Comparison of ENCODE assay signal across 31 cellular contexts in the genomic region with DNA sequence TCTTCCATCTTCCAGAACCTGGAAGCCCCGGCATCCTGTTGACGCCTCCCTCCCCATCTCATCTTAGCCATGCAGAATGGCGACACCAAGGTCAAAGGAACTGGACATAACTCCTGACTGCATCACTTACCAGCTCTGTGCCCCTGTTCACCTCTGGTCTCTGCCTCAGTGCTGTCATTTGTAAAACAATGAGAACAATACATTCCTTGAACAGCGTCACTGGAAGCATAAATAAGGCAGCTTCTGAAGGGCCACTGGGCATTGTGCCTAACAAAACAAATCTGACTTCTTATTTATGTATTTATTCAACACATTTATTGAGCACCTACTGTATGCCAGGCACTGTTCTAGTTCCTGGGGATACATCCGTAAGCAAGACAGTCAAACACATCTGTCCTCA.
DNase-seq lines count a peak whose midpoint lies in the region; ATAC-seq and TF ChIP-seq lines count a peak whose summit lies in the region.
"Had no signal": no experiment of that assay in that cellular context is flagged by ENCODE, and none has a peak within 500 bp of the region (broad histone marks: within the 10 kb centered on the region; RNA-seq: fewer than 3 reads in every experiment).

No MANE protein-coding gene starts in this region.

- intact Hi-C loops in heart right ventricle (cut with DNase I) (loop anchor here in 1 of 10 donors (10.0 kb wide), 1 partner anchor 112 kb away; no protein-coding TSS in a partner anchor), cardiac septum (cut with DNase I) (no loop called here), PC-9 (cut with micrococcal nuclease; ENCODE audit: unreplicated experiment) (no loop called here)

- DNase-seq in heart right ventricle (peak in 1 of 2 donors; percentile 16), cardiac septum (ENCODE audit: low spot score) (no peak), brain microvascular endothelial cell (peak; percentile 55), immature natural killer cell (no peak), pulmonary artery endothelial cell (ENCODE audit: low read depth, low spot score) (peak; percentile 74), PC-9 (no peak), DMS114 treated with DMSO at 0.1 percent for 48 hours (lab: John Stamatoyannopoulos, UW; ENCODE audit: unreplicated experiment) (no peak), smooth muscle cell (lab: John Stamatoyannopoulos, UW; ENCODE audit: unreplicated experiment) (no peak)
- DNase-seq: activated CD4-positive, alpha-beta memory T cell treated with anti-CD3 and anti-CD28 coated beads for 36 hours; activated CD8-positive, alpha-beta memory T cell treated with anti-CD3 and anti-CD28 coated beads, Interleukin-2, amount 50 U/mL, for 48 hours; activated effector memory CD4-positive, alpha-beta T cell treated with Interleukin-2 at 50 U/mL for 16 hours; activated naive CD8-positive, alpha-beta T cell treated with anti-CD3 and anti-CD28 coated beads for 36 hours; CD4-positive, alpha-beta T cell; DMS 273 treated with DMSO at 0.1 percent for 48 hours; gastrocnemius medialis; hypothalamus; KBM-7; midbrain; MM.1S; naive thymus-derived CD4-positive, alpha-beta T cell; NCI-H1417; NCI-H446; NCI-H774; small intestine; stimulated activated CD4-positive, alpha-beta T cell treated with anti-CD3 and anti-CD28 coated beads, Interleukin-1b, Interleukin-23, amount 100 ng/mL, for 48 hours; tibial artery had no signal

- peaks cover 0 to 3% (median 2%) of the 10 kb centered on the region in 6 donors for H3K9me3 Mint-ChIP-seq in immature natural killer cell
- H3K9me3 Mint-ChIP-seq: activated CD4-positive, alpha-beta memory T cell treated with anti-CD3 and anti-CD28 coated beads for 36 hours; activated naive CD8-positive, alpha-beta T cell treated with anti-CD3 and anti-CD28 coated beads for 36 hours; CD4-positive, alpha-beta T cell had no signal

- peaks cover 2 to 17% (median 7%) of the 10 kb centered on the region in 3 donors for H3K27me3 Mint-ChIP-seq in immature natural killer cell (ENCODE audit: low read depth in 3 of 3)
- H3K27me3 Mint-ChIP-seq: activated CD4-positive, alpha-beta memory T cell treated with anti-CD3 and anti-CD28 coated beads for 36 hours; activated naive CD8-positive, alpha-beta T cell treated with anti-CD3 and anti-CD28 coated beads for 36 hours; CD4-positive, alpha-beta T cell; naive thymus-derived CD4-positive, alpha-beta T cell had no signal

- H3F3A ChIP-seq in PC-9 (ENCODE audit: insufficient read depth, low read depth): no peaks in the 10 kb centered on the region
- peaks cover 11% of the 10 kb centered on the region for H3F3A ChIP-seq in smooth muscle cell (ENCODE audit: low read depth)

- H3K27ac Mint-ChIP-seq in immature natural killer cell: peak overlapping the region; percentile 80 to 94 (median 93)
- H3K27ac Mint-ChIP-seq: activated CD4-positive, alpha-beta memory T cell treated with anti-CD3 and anti-CD28 coated beads for 36 hours; activated naive CD8-positive, alpha-beta T cell treated with anti-CD3 and anti-CD28 coated beads for 36 hours had no signal

- CTCF ChIA-PET in PC-9 (lab: Charles Lee): no interaction called here

- H3K4me1 ChIP-seq in heart right ventricle (peaks cover 0 to 26% (median 11%) of the 10 kb centered on the region in 9 donors), PC-9 (replicated peaks; ENCODE audit: insufficient read depth) (no peaks in the 10 kb centered on the region), smooth muscle cell (ENCODE audit: low read depth) (peaks cover 9% of the 10 kb centered on the region)

- POLR2A ChIA-PET in PC-9 (lab: Charles Lee; ENCODE audit: unreplicated experiment): no interaction called here

- BruUV-seq in PC-9 (replicated peaks; lab: Mats Ljungman, UMichigan): no TSS peak

- in situ Hi-C loops in brain microvascular endothelial cell (cut with HindIII; ENCODE audit: low pct_ligation_motif_present, low sequenced_read_pairs): no loop called here

- no peaks in the 10 kb centered on the region for H3K36me3 ChIP-seq in heart right ventricle
- no peaks in the 10 kb centered on the region for H3K36me3 ChIP-seq in brain microvascular endothelial cell (replicated peaks)
- no peaks in the 10 kb centered on the region for H3K36me3 ChIP-seq in PC-9 (ENCODE audit: low read depth)
- H3K36me3 ChIP-seq in smooth muscle cell (ENCODE audit: low read depth): no peaks in the 10 kb centered on the region
- H3K36me3 ChIP-seq: ascending aorta, gastrocnemius medialis, tibial artery had no signal

- no peaks in the 10 kb centered on the region for H3K9me3 ChIP-seq in heart right ventricle
- H3K9me3 ChIP-seq in PC-9 (ENCODE audit: insufficient read depth, low read depth): no peaks in the 10 kb centered on the region
- H3K9me3 ChIP-seq in smooth muscle cell (replicated peaks; ENCODE audit: low read depth): no peaks in the 10 kb centered on the region
- H3K9me3 ChIP-seq: ascending aorta, gastrocnemius medialis, tibial artery had no signal

- no peaks in the 10 kb centered on the region for H4K20me1 ChIP-seq in PC-9 (ENCODE audit: insufficient read depth)
- no peaks in the 10 kb centered on the region for H4K20me1 ChIP-seq in smooth muscle cell (ENCODE audit: low read depth)

- ATAC-seq in heart right ventricle: peak in 6 of 8 donors; percentile 31 to 92 (median 48)
- ATAC-seq: activated CD4-positive, CD25-positive, alpha-beta regulatory T cell treated with anti-CD3 and anti-CD28 coated beads, Interleukin-2, amount 50 U/mL, for 24 hours; gastrocnemius medialis; HCT116; naive thymus-derived CD4-positive, alpha-beta T cell had no signal

- whole genome bisulfite sequencing in heart right ventricle, 2 donors: 35 to 37% methylated on average over 5 of the region's 5 CpGs
- 70% methylated on average over 5 of the region's 5 CpGs for WGBS in smooth muscle cell (ENCODE audit: low lambda C conversion rate)

- H3K27ac ChIP-seq in heart right ventricle (peak overlapping the region in 2 of 10 donors; percentile 1 to 51), brain microvascular endothelial cell (no peak overlapping the region), PC-9 (no peak overlapping the region), smooth muscle cell (ENCODE audit: low read depth) (no peak overlapping the region)
- H3K27ac ChIP-seq: ascending aorta, gastrocnemius medialis, RWPE1, SK-N-MC, tibial artery had no signal

- no peaks in the 10 kb centered on the region for H3K27me3 ChIP-seq in heart right ventricle
- H3K27me3 ChIP-seq in brain microvascular endothelial cell (replicated peaks): no peaks in the 10 kb centered on the region
- no peaks in the 10 kb centered on the region for H3K27me3 ChIP-seq in PC-9 (ENCODE audit: insufficient read depth, low read depth)
- no peaks in the 10 kb centered on the region for H3K27me3 ChIP-seq in smooth muscle cell (ENCODE audit: low read depth)
- H3K27me3 ChIP-seq: ascending aorta, gastrocnemius medialis, tibial artery had no signal

- H3K4me2 ChIP-seq in PC-9: no peak overlapping the region
- no peak overlapping the region for H3K4me2 ChIP-seq in smooth muscle cell

- peak overlapping the region; percentile 36 to 64 (median 41) for H3K4me3 Mint-ChIP-seq in immature natural killer cell
- H3K4me3 Mint-ChIP-seq: activated CD4-positive, alpha-beta memory T cell treated with anti-CD3 and anti-CD28 coated beads for 36 hours; activated naive CD8-positive, alpha-beta T cell treated with anti-CD3 and anti-CD28 coated beads for 36 hours; CD4-positive, alpha-beta T cell had no signal

- no peak overlapping the region for H3K9ac ChIP-seq in smooth muscle cell (ENCODE audit: low read depth)

- no peaks in the 10 kb centered on the region for H3K79me2 ChIP-seq in PC-9 (ENCODE audit: low read depth)
- H3K79me2 ChIP-seq in smooth muscle cell (ENCODE audit: low read depth): no peaks in the 10 kb centered on the region

- H3K4me1 Mint-ChIP-seq in immature natural killer cell: peaks cover 57 to 76% of the 10 kb centered on the region in 2 donors

- no peaks in the 10 kb centered on the region for H3K9me2 ChIP-seq in PC-9 (ENCODE audit: insufficient read depth)

- peaks cover 14 to 32% (median 14%) of the 10 kb centered on the region in 3 donors for H3K36me3 Mint-ChIP-seq in immature natural killer cell
- H3K36me3 Mint-ChIP-seq: activated CD4-positive, alpha-beta memory T cell treated with anti-CD3 and anti-CD28 coated beads for 36 hours; activated naive CD8-positive, alpha-beta T cell treated with anti-CD3 and anti-CD28 coated beads for 36 hours had no signal

- H3K4me3 ChIP-seq in heart right ventricle: no peak overlapping the region
- no peak overlapping the region for H3K4me3 ChIP-seq in brain microvascular endothelial cell (ENCODE audit: low read depth, low read length)
- H3K4me3 ChIP-seq in PC-9: no peak overlapping the region
- H3K4me3 ChIP-seq in smooth muscle cell: no peak overlapping the region
- H3K4me3 ChIP-seq: ascending aorta, gastrocnemius medialis, SK-N-MC, tibial artery had no signal

- H2AFZ ChIP-seq in PC-9 (no peak overlapping the region), smooth muscle cell (ENCODE audit: low read depth) (no peak overlapping the region)

- TF ChIP-seq CTCF in heart right ventricle (IDR thresholded peaks at IDR 0.05) (no peak), brain microvascular endothelial cell (IDR thresholded peaks at IDR 0.05; ENCODE audit: low read depth, low read length, missing control alignments) (no peak), PC-9 (conservative IDR thresholded peaks at IDR 0.05) (no peak), smooth muscle cell (IDR thresholded peaks at IDR 0.05; ENCODE audit: borderline replicate concordance, insufficient read depth, poor library complexity, severe bottlenecking) (no peak)

Comparison
In these comparisons a context has a peak if more than half of its experiments do, and no peak if none do; other contexts are left out.
1. DNase-seq: peak in brain microvascular endothelial cell (single experiment) and pulmonary artery endothelial cell (single experiment); none in cardiac septum (single experiment), immature natural killer cell (0 of 3), PC-9 (0 of 2), DMS114 treated with DMSO at 0.1 percent for 48 hours (single experiment) and smooth muscle cell (single experiment).